35 cellular contexts compared by ENCODE assay signal in genomic region chr9:106818034-106818433, GRCh38.
"Had no signal": no experiment of that assay in that cellular context is flagged by ENCODE, and none has a peak within 500 bp of the region (broad histone marks: within the 10 kb centered on the region; RNA-seq: fewer than 3 reads in every experiment).

No MANE protein-coding gene starts in this region.

- H3K9me3 ChIP-seq: MG63 had no signal

- DNase-seq: Karpas-422, Kasumi-1, MG63, MM.1S, MV-4-11, NCI-H1048, NCI-H1092, NCI-H1092 treated with DMSO at 0.1 percent for 48 hours, NCI-H1105, NCI-H1105 treated with DMSO at 0.1 percent for 48 hours, NCI-H1417, NCI-H1417 treated with DMSO at 0.1 percent for 48 hours, NCI-H1436, NCI-H1436 treated with DMSO at 0.1 percent for 48 hours, NCI-H146, NCI-H1694, NCI-H1694 treated with DMSO at 0.1 percent for 48 hours, NCI-H187, NCI-H187 treated with DMSO at 0.1 percent for 48 hours, NCI-H1930, NCI-H2029, NCI-H2029 treated with DMSO at 0.1 percent for 48 hours, NCI-H2081, NCI-H2081 treated with DMSO at 0.1 percent for 48 hours, NCI-H2107, NCI-H2171, NCI-H2171 treated with DMSO at 0.1 percent for 48 hours, NCI-H2227 treated with DMSO at 0.1 percent for 48 hours, NCI-H226, NCI-H345, NCI-H446, NCI-H446 treated with DMSO at 0.1 percent for 48 hours, NCI-H510A, NCI-H510A treated with DMSO at 0.1 percent for 48 hours, NCI-H524 had no signal

- H3K4me3 ChIP-seq: MG63 had no signal

- H3K36me3 ChIP-seq: MG63 had no signal
